Comparison of ENCODE assay signal across 8 cellular contexts in the genomic region with DNA sequence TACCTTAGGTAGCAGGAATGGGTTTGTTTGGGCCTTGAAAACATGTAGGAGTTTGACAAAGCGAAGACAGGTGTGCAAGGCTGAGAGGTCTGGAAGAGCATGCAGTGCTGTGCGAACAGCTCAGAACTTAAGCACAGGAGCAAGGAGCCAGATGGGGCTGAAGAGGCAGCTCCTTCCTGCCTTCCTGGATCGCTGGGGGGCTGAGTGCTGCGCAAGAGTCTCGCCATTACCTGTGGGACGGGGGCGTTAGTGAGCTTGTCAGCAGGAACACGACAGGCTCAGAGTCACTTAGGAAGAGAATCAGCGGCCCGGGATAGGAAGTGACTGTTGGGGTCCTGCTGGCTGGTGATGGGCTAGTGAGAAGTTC. TPM values are rescaled to one million over a fixed set of nuclear protein-coding genes. Genes with fewer than 3 reads are reported as not detected.
DNase-seq lines count a peak whose midpoint lies in the region; ATAC-seq and TF ChIP-seq lines count a peak whose summit lies in the region.

No MANE protein-coding gene starts in this region.

- peaks cover 18% of the 10 kb centered on the region for H3K79me2 ChIP-seq in ACC112 (ENCODE audit: control insufficient read depth, insufficient read depth, low read length, unreplicated experiment)

- H3K36me3 ChIP-seq in ACC112 (ENCODE audit: insufficient read depth, low read length) (no peaks in the 10 kb centered on the region), WERI-Rb-1 (peaks cover 11% of the 10 kb centered on the region)

- in situ Hi-C loops in G401 (cut with HindIII; ENCODE audit: low sequenced_read_pairs) = no loop called here

- H3K27me3 ChIP-seq in ACC112 (ENCODE audit: insufficient read depth, low read length) = no peaks in the 10 kb centered on the region
- no peaks in the 10 kb centered on the region for H3K27me3 ChIP-seq in WERI-Rb-1 (ENCODE audit: insufficient read depth, low read depth, severe bottlenecking)
- H3K27me3 ChIP-seq in foreskin keratinocyte = no peaks in the 10 kb centered on the region

- H3K9me3 ChIP-seq in WERI-Rb-1 (ENCODE audit: severe bottlenecking) = no peaks in the 10 kb centered on the region

- ATAC-seq in GM21723 (IDR thresholded peaks at IDR 0.05; ENCODE audit: unreplicated experiment) = peak; percentile 9
- ATAC-seq in foreskin keratinocyte = peak; percentile 19

- H3K4me3 ChIP-seq in ACC112 (ENCODE audit: low read depth, low read length) (peak overlapping the region; percentile 93), WERI-Rb-1 (ENCODE audit: low read depth, low read length) (peak overlapping the region; percentile 78), retinal pigment epithelial cell (ENCODE audit: low read length) (peak overlapping the region; percentile 90)

- H2AFZ ChIP-seq in ACC112 (ENCODE audit: low read length, unreplicated experiment) = peak overlapping the region; percentile 87

- H3K27ac ChIP-seq in ACC112 (ENCODE audit: low read depth, low read length) (peak overlapping the region; percentile 22; the same call in 1 of the 2 replicates), WERI-Rb-1 (peak overlapping the region; percentile 65), foreskin keratinocyte (no peak overlapping the region)

- peak; percentile 65 for DNase-seq in WERI-Rb-1
- peak in 1 of 2 donors; percentile 18 for DNase-seq in foreskin keratinocyte
- DNase-seq in retinal pigment epithelial cell (ENCODE audit: low read depth) = no peak
- DNase-seq in GM10266 (ENCODE audit: extremely low spot score) = no peak
- DNase-seq in T1000 (lab: John Stamatoyannopoulos, UW) = no peak
- DNase-seq in G401 (ENCODE audit: low spot score) = no peak

- peaks cover 14% of the 10 kb centered on the region for H3K4me1 ChIP-seq in ACC112 (ENCODE audit: control insufficient read depth, insufficient read depth, low read length, unreplicated experiment)
- H3K4me1 ChIP-seq in foreskin keratinocyte = no peaks in the 10 kb centered on the region

- no peak for TF ChIP-seq CTCF in WERI-Rb-1 (IDR thresholded peaks at IDR 0.05; ENCODE audit: low read depth, low read length)
- no peak for TF ChIP-seq CTCF in foreskin keratinocyte (conservative IDR thresholded peaks at IDR 0.05)
- no peak for TF ChIP-seq CTCF in retinal pigment epithelial cell (conservative IDR thresholded peaks at IDR 0.05; ENCODE audit: low read depth, low read length)
- no peak for TF ChIP-seq CTCF in GM10266 (IDR thresholded peaks at IDR 0.05; ENCODE audit: control insufficient read depth, insufficient read depth, low read depth, missing control alignments)

RNA-seq across cellular contexts. Expression of a gene that starts 0.5 kb away (rescaled TPM):
- total RNA-seq in foreskin keratinocyte = 7.3 and 9.5 TPM in 2 replicates
- 9.2 and 12.1 TPM in 2 replicates for polyA plus RNA-seq in foreskin keratinocyte
- 9.9 and 18.4 TPM in 2 replicates for total RNA-seq in G401 (2014; rRNA removed; shearing (Covaris generic))

RNA-seq across cellular contexts. Expression of a gene that starts 9.2 kb away (rescaled TPM):
- total RNA-seq in foreskin keratinocyte = 7.9 and 8.8 TPM in 2 replicates
- 10.3 and 12.5 TPM in 2 replicates for polyA plus RNA-seq in foreskin keratinocyte
- 35.1 and 38.0 TPM in 2 replicates for total RNA-seq in G401 (2014; rRNA removed; shearing (Covaris generic))

RNA-seq across cellular contexts. Expression of a gene that starts 56.2 kb away (rescaled TPM):
- 49.9 and 55.1 TPM in 2 replicates for total RNA-seq in foreskin keratinocyte
- polyA plus RNA-seq in foreskin keratinocyte = 34.6 and 35.2 TPM in 2 replicates
- total RNA-seq in G401 (2014; rRNA removed; shearing (Covaris generic)) = 39.8 and 51.4 TPM in 2 replicates
